Comparison of ENCODE assay signal across 14 cellular contexts in genomic region chr4:1337951-1338751, GRCh38. TPM values are rescaled to one million over a fixed set of nuclear protein-coding genes. Genes with fewer than 3 reads are reported as not detected.
A peak's percentile ranks its signal among the peaks of the same experiment; 100 is the strongest.
DNase-seq lines count a peak whose midpoint lies in the region; ATAC-seq, FAIRE-seq and TF ChIP-seq lines count a peak whose summit lies in the region.
"Had no signal": no experiment of that assay in that cellular context is flagged by ENCODE, and none has a peak within 500 bp of the region (broad histone marks: within the 10 kb centered on the region; RNA-seq: fewer than 3 reads in every experiment).

No MANE protein-coding gene starts in this region.

- H3K4me3 Mint-ChIP-seq in T-helper 2 cell treated with Interferon-gamma antibody and Interleukin-4, amounts not matched to agents 5 μg/mL and 100 μg/mL, for 36 hours: no peak overlapping the region
- no peak overlapping the region for H3K4me3 Mint-ChIP-seq in astrocyte (ENCODE audit: unreplicated experiment)
- H3K4me3 Mint-ChIP-seq: GM23338 had no signal

- no peaks in the 10 kb centered on the region for H3K9me3 Mint-ChIP-seq in T-helper 2 cell treated with Interferon-gamma antibody and Interleukin-4, amounts not matched to agents 5 μg/mL and 100 μg/mL, for 36 hours
- H3K9me3 Mint-ChIP-seq in astrocyte (ENCODE audit: unreplicated experiment): peaks cover 6% of the 10 kb centered on the region
- H3K9me3 Mint-ChIP-seq: GM23338 had no signal

- intact Hi-C loops in PC-9 (cut with micrococcal nuclease; ENCODE audit: unreplicated experiment): loop anchor here (10.0 kb wide), 1 partner anchor 293 kb away; no protein-coding TSS in a partner anchor

- no peak for FAIRE-seq in astrocyte (lab: Jason Lieb, UNC)

- peaks cover 49% of the 10 kb centered on the region for H3F3A ChIP-seq in PC-9 (ENCODE audit: insufficient read depth, low read depth)

- POLR2A ChIA-PET in PC-9 (lab: Charles Lee; ENCODE audit: unreplicated experiment): no interaction called here

- DNase-seq in T-helper 2 cell treated with Interferon-gamma antibody and Interleukin-4, amounts not matched to agents 5 μg/mL and 100 μg/mL, for 36 hours (ENCODE audit: low spot score): no peak
- DNase-seq in T-helper 2 cell: no peak
- DNase-seq in PC-9: no peak
- DNase-seq in astrocyte (ENCODE audit: low read depth): no peak
- no peak for DNase-seq in pons (ENCODE audit: low spot score)
- DNase-seq: activated CD8-positive, alpha-beta memory T cell treated with anti-CD3 and anti-CD28 coated beads for 24 hours; cerebellar nuclear complex; NCI-H2171; T-helper 9 cell had no signal

- no TSS peak for BruUV-seq in PC-9 (replicated peaks; lab: Mats Ljungman, UMichigan)

- no peaks in the 10 kb centered on the region for H3K9me2 ChIP-seq in PC-9 (ENCODE audit: insufficient read depth)

- no peak for ATAC-seq in GM19328 (IDR thresholded peaks at IDR 0.05; ENCODE audit: unreplicated experiment)
- ATAC-seq in HG03175 (IDR thresholded peaks at IDR 0.05; ENCODE audit: unreplicated experiment): no peak
- ATAC-seq: GM23338 had no signal

- CTCF ChIA-PET in PC-9 (lab: Charles Lee): no interaction called here

- H3K4me1 ChIP-seq in PC-9 (replicated peaks; ENCODE audit: insufficient read depth): peaks cover 15% of the 10 kb centered on the region
- H3K4me1 ChIP-seq in astrocyte (ENCODE audit: insufficient read depth, low read length): peaks cover 3% of the 10 kb centered on the region
- peaks cover 0 to 8% of the 10 kb centered on the region in 2 experiments for H3K4me1 ChIP-seq in neutrophil (ENCODE audit: control insufficient read depth in 1 of 2, insufficient read depth in 1 of 2, low read depth in 1 of 2, low read length in 1 of 2)
- H3K4me1 ChIP-seq: parathyroid adenoma had no signal

- H3K9ac ChIP-seq in astrocyte (ENCODE audit: low read length): no peak overlapping the region
- H3K9ac ChIP-seq: parathyroid adenoma had no signal

- H3K27me3 Mint-ChIP-seq in T-helper 2 cell treated with Interferon-gamma antibody and Interleukin-4, amounts not matched to agents 5 μg/mL and 100 μg/mL, for 36 hours (ENCODE audit: low read depth): no peaks in the 10 kb centered on the region
- no peaks in the 10 kb centered on the region for H3K27me3 Mint-ChIP-seq in astrocyte (ENCODE audit: low read depth, unreplicated experiment)

- H3K4me2 ChIP-seq in PC-9: peak overlapping the region; percentile 36; the same call in 1 of the 2 replicates
- no peak overlapping the region for H3K4me2 ChIP-seq in astrocyte (ENCODE audit: low read length)
- H3K4me2 ChIP-seq: GM23338 had no signal

- H3K79me2 ChIP-seq in PC-9 (ENCODE audit: low read depth) (0 out of 2 replicates have a peak, but pooled peaks cover 2% of the 10 kb centered on the region), astrocyte (ENCODE audit: insufficient read depth, low read length) (peaks cover 12% of the 10 kb centered on the region)
- H3K79me2 ChIP-seq: parathyroid adenoma had no signal

- peaks cover 63% of the 10 kb centered on the region for H3K36me3 Mint-ChIP-seq in T-helper 2 cell treated with Interferon-gamma antibody and Interleukin-4, amounts not matched to agents 5 μg/mL and 100 μg/mL, for 36 hours (ENCODE audit: low read depth)
- H3K36me3 Mint-ChIP-seq in astrocyte (ENCODE audit: low read depth, unreplicated experiment): peaks cover 46% of the 10 kb centered on the region

- peak overlapping the region; percentile 74 for H3K27ac Mint-ChIP-seq in T-helper 2 cell treated with Interferon-gamma antibody and Interleukin-4, amounts not matched to agents 5 μg/mL and 100 μg/mL, for 36 hours
- H3K27ac Mint-ChIP-seq in astrocyte (ENCODE audit: unreplicated experiment): peak overlapping the region; percentile 71

- H2AFZ ChIP-seq in PC-9 (no peak overlapping the region), astrocyte (ENCODE audit: low read depth, low read length) (no peak overlapping the region)
- H2AFZ ChIP-seq: GM23338, parathyroid adenoma had no signal

- H3K36me3 ChIP-seq in PC-9 (ENCODE audit: low read depth) (peaks cover 26% of the 10 kb centered on the region), astrocyte (ENCODE audit: insufficient read depth, low read length) (peaks cover 41% of the 10 kb centered on the region), neutrophil (peaks cover 68% of the 10 kb centered on the region)

- TF ChIP-seq CTCF in PC-9 (conservative IDR thresholded peaks at IDR 0.05) (no peak), astrocyte (IDR thresholded peaks at IDR 0.05; ENCODE audit: insufficient read depth, low read depth, low read length) (no peak), neutrophil (IDR thresholded peaks at IDR 0.05) (no peak)

- peak overlapping the region; percentile 63 for H3K27ac ChIP-seq in PC-9
- no peak overlapping the region for H3K27ac ChIP-seq in astrocyte (ENCODE audit: low read depth, low read length)
- H3K27ac ChIP-seq in neutrophil: peak overlapping the region; percentile 88
- H3K27ac ChIP-seq: parathyroid adenoma had no signal

- H3K9me3 ChIP-seq in PC-9 (ENCODE audit: insufficient read depth, low read depth) (no peaks in the 10 kb centered on the region; the same call in 1 of the 2 replicates), astrocyte (ENCODE audit: insufficient read depth, low read depth, low read length) (peaks cover 2% of the 10 kb centered on the region), neutrophil (peaks cover 20% of the 10 kb centered on the region)

- H4K20me1 ChIP-seq in PC-9 (ENCODE audit: insufficient read depth): no peaks in the 10 kb centered on the region; the same call in 1 of the 2 replicates
- peaks cover 35% of the 10 kb centered on the region for H4K20me1 ChIP-seq in astrocyte (ENCODE audit: insufficient read depth, low read length)

- H3K27me3 ChIP-seq in PC-9 (ENCODE audit: insufficient read depth, low read depth) (no peaks in the 10 kb centered on the region), astrocyte (ENCODE audit: insufficient read depth, low read length) (no peaks in the 10 kb centered on the region), neutrophil (no peaks in the 10 kb centered on the region)

- H3K4me3 ChIP-seq in PC-9: no peak overlapping the region
- no peak overlapping the region for H3K4me3 ChIP-seq in astrocyte (ENCODE audit: insufficient read depth, low read depth, low read length)
- no peak overlapping the region for H3K4me3 ChIP-seq in neutrophil (ENCODE audit: low read depth in 1 of 2, low read length in 1 of 2)
- H3K4me3 ChIP-seq: GM23338 had no signal

- peaks cover 16% of the 10 kb centered on the region for H3K4me1 Mint-ChIP-seq in T-helper 2 cell treated with Interferon-gamma antibody and Interleukin-4, amounts not matched to agents 5 μg/mL and 100 μg/mL, for 36 hours (ENCODE audit: low read depth)
- peaks cover 19% of the 10 kb centered on the region for H3K4me1 Mint-ChIP-seq in astrocyte (ENCODE audit: low read depth, unreplicated experiment)
- H3K4me1 Mint-ChIP-seq: GM23338 had no signal

RNA-seq across cellular contexts. Expression of gene UVSSA, which starts 8.9 kb away (rescaled TPM):
- total RNA-seq in PC-9 (2021): 24.3 and 38.7 TPM in 2 replicates
- total RNA-seq in astrocyte: 14.2 and 14.8 TPM in 2 replicates

RNA-seq across cellular contexts. Expression of gene MAEA, which starts 48.5 kb away (rescaled TPM):
- 79.4 and 88.6 TPM in 2 replicates for total RNA-seq in PC-9 (2021)
- total RNA-seq in astrocyte: 73.3 and 79.3 TPM in 2 replicates
